ENCODE assay signal across 33 cellular contexts in genomic region chr13:35146686-35147085, GRCh38.
"Had no signal": no experiment of that assay in that cellular context is flagged by ENCODE, and none has a peak within 500 bp of the region (broad histone marks: within the 10 kb centered on the region; RNA-seq: fewer than 3 reads in every experiment).

No MANE protein-coding gene starts in this region.

- H3K9me3 Mint-ChIP-seq: activated B cell treated with CpG ODN at 0.5 μM for 24 hours; activated CD4-positive, alpha-beta memory T cell treated with anti-CD3 and anti-CD28 coated beads for 36 hours; activated CD8-positive, alpha-beta T cell treated with anti-CD3 and anti-CD28 coated beads for 36 hours; activated naive CD4-positive, alpha-beta T cell treated with anti-CD3 and anti-CD28 coated beads, Interleukin-2, amount 50 U/mL, for 24 hours; activated naive CD8-positive, alpha-beta T cell treated with anti-CD3 and anti-CD28 coated beads, Interleukin-2, amount 50 U/mL, for 24 hours; activated T-helper 2 cell treated with anti-CD3 and anti-CD28 coated beads, Interferon-gamma antibody, Interleukin-2, Interleukin-4, amounts not matched to agents 10 μg/mL and 5 μg/mL and 100 μg/mL, durations not matched to agents 14 hours and 24 hours and 36 hours; T-helper 1 cell treated with Interleukin-12 subunit alpha and Interleukin-12 subunit beta and Interleukin-4 antibody, amounts not matched to agents 30 μg/mL and 1 μg/mL, for 36 hours had no signal

- ATAC-seq: activated CD8-positive, alpha-beta T cell treated with anti-CD3 and anti-CD28 coated beads for 36 hours; activated naive CD8-positive, alpha-beta T cell treated with anti-CD3 and anti-CD28 coated beads, Interleukin-2, amount 50 U/mL, for 24 hours; body of pancreas had no signal

- H3K4me3 Mint-ChIP-seq: activated B cell treated with CpG ODN at 0.5 μM for 24 hours; activated CD4-positive, alpha-beta memory T cell treated with anti-CD3 and anti-CD28 coated beads for 36 hours; activated CD4-positive, alpha-beta T cell treated with anti-CD3 and anti-CD28 coated beads, Interleukin-2, amount 10 ng/mL, durations not matched to agents 24 days and 14 days; activated CD8-positive, alpha-beta T cell treated with anti-CD3 and anti-CD28 coated beads for 36 hours; activated naive CD4-positive, alpha-beta T cell treated with anti-CD3 and anti-CD28 coated beads, Interleukin-2, amount 10 ng/mL, durations not matched to agents 7 days and 5 days; activated naive CD4-positive, alpha-beta T cell treated with anti-CD3 and anti-CD28 coated beads, Interleukin-2, amount 50 U/mL, for 24 hours; activated naive CD8-positive, alpha-beta T cell; activated naive CD8-positive, alpha-beta T cell treated with anti-CD3 and anti-CD28 coated beads, Interleukin-2, amount 10 ng/mL, durations not matched to agents 7 days and 5 days; activated naive CD8-positive, alpha-beta T cell treated with anti-CD3 and anti-CD28 coated beads, Interleukin-2, amount 50 U/mL, for 24 hours; T-helper 1 cell treated with Interleukin-12 subunit alpha and Interleukin-12 subunit beta and Interleukin-4 antibody, amounts not matched to agents 30 μg/mL and 1 μg/mL, for 36 hours; T-helper 2 cell treated with Interferon-gamma antibody and Interleukin-4, amounts not matched to agents 5 μg/mL and 100 μg/mL, for 36 hours had no signal

- H3K36me3 Mint-ChIP-seq: activated CD4-positive, alpha-beta memory T cell treated with anti-CD3 and anti-CD28 coated beads for 36 hours; activated naive CD4-positive, alpha-beta T cell treated with anti-CD3 and anti-CD28 coated beads, Interleukin-2, amount 10 ng/mL, durations not matched to agents 7 days and 5 days; activated naive CD4-positive, alpha-beta T cell treated with anti-CD3 and anti-CD28 coated beads, Interleukin-2, amount 50 U/mL, for 24 hours had no signal

- H3K27me3 Mint-ChIP-seq: activated B cell treated with CpG ODN at 0.5 μM for 24 hours; activated CD4-positive, alpha-beta memory T cell treated with anti-CD3 and anti-CD28 coated beads for 36 hours; activated CD4-positive, alpha-beta T cell treated with anti-CD3 and anti-CD28 coated beads, Interleukin-2, amount 10 ng/mL, durations not matched to agents 24 days and 14 days; activated CD8-positive, alpha-beta T cell treated with anti-CD3 and anti-CD28 coated beads for 36 hours; activated naive CD4-positive, alpha-beta T cell treated with anti-CD3 and anti-CD28 coated beads, Interleukin-2, amount 10 ng/mL, durations not matched to agents 7 days and 5 days; activated naive CD4-positive, alpha-beta T cell treated with anti-CD3 and anti-CD28 coated beads, Interleukin-2, amount 50 U/mL, for 24 hours; activated naive CD8-positive, alpha-beta T cell; activated naive CD8-positive, alpha-beta T cell treated with anti-CD3 and anti-CD28 coated beads, Interleukin-2, amount 10 ng/mL, durations not matched to agents 7 days and 5 days; activated naive CD8-positive, alpha-beta T cell treated with anti-CD3 and anti-CD28 coated beads, Interleukin-2, amount 50 U/mL, for 24 hours had no signal

- DNase-seq: activated B cell treated with CpG ODN at 0.5 μM for 24 hours; activated CD4-positive, alpha-beta memory T cell treated with anti-CD3 and anti-CD28 coated beads for 36 hours; activated CD4-positive, alpha-beta T cell treated with anti-CD3 and anti-CD28 coated beads for 4 hours; activated CD4-positive, alpha-beta T cell treated with anti-CD3 and anti-CD28 coated beads, Interleukin-2, amount 10 ng/mL, durations not matched to agents 24 days and 14 days; activated CD4-positive, alpha-beta T cell treated with anti-CD3 and anti-CD28 coated beads, Interleukin-2, amount 50 U/mL, for 1 hour; activated CD4-positive, alpha-beta T cell treated with anti-CD3 and anti-CD28 coated beads, Interleukin-2, amount 50 U/mL, for 4 hours; activated CD4-positive, CD25-positive, alpha-beta regulatory T cell treated with anti-CD3 and anti-CD28 coated beads, Interleukin-2, amount 50 U/mL, for 72 hours; activated CD8-positive, alpha-beta memory T cell treated with anti-CD3 and anti-CD28 coated beads, Interleukin-2, amount 50 U/mL, for 4 hours; activated CD8-positive, alpha-beta T cell treated with anti-CD3 and anti-CD28 coated beads for 36 hours; activated effector memory CD4-positive, alpha-beta T cell treated with Interleukin-2 at 50 U/mL for 16 hours; activated gamma-delta T cell; activated naive CD4-positive, alpha-beta T cell treated with anti-CD3 and anti-CD28 coated beads, Interleukin-2, amount 10 ng/mL, durations not matched to agents 7 days and 5 days; activated naive CD4-positive, alpha-beta T cell treated with Interleukin-2 at 50 U/mL for 16 hours; activated naive CD8-positive, alpha-beta T cell treated with anti-CD3 and anti-CD28 coated beads, Interleukin-2, amount 10 ng/mL, durations not matched to agents 7 days and 5 days; activated naive CD8-positive, alpha-beta T cell treated with anti-CD3 and anti-CD28 coated beads, Interleukin-2, amount 50 U/mL, for 24 hours; activated T-cell treated with anti-CD3 and anti-CD28 coated beads for 4 hours; activated T-cell treated with anti-CD3 and anti-CD28 coated beads, Interleukin-2, amount 50 U/mL, for 1 hour; activated T-cell treated with anti-CD3 and anti-CD28 coated beads, Interleukin-2, amount 50 U/mL, for 48 hours; amygdala; anterior cingulate cortex; body of pancreas; brain microvascular endothelial cell; central memory CD4-positive, alpha-beta T cell; cerebellar nuclear complex; colonic mucosa; T-helper 1 cell; T-helper 2 cell; T-helper 9 cell had no signal

- H3K4me1 Mint-ChIP-seq: activated B cell treated with CpG ODN at 0.5 μM for 24 hours; activated naive CD4-positive, alpha-beta T cell treated with anti-CD3 and anti-CD28 coated beads, Interleukin-2, amount 10 ng/mL, durations not matched to agents 7 days and 5 days; activated naive CD4-positive, alpha-beta T cell treated with anti-CD3 and anti-CD28 coated beads, Interleukin-2, amount 50 U/mL, for 24 hours; activated naive CD8-positive, alpha-beta T cell treated with anti-CD3 and anti-CD28 coated beads, Interleukin-2, amount 50 U/mL, for 24 hours had no signal
